In genomic region chr4:93731448-93731847, GRCh38 we compare ENCODE assay signal across 13 cellular contexts.
A peak's percentile ranks its signal among the peaks of the same experiment; 100 is the strongest.
DNase-seq lines count a peak whose midpoint lies in the region; ATAC-seq and TF ChIP-seq lines count a peak whose summit lies in the region.
"Had no signal": no experiment of that assay in that cellular context is flagged by ENCODE, and none has a peak within 500 bp of the region (broad histone marks: within the 10 kb centered on the region; RNA-seq: fewer than 3 reads in every experiment).

No MANE protein-coding gene starts in this region.

- ATAC-seq in foreskin keratinocyte = peak; percentile 61

- H3K4me1 ChIP-seq in foreskin keratinocyte = no peaks in the 10 kb centered on the region
- H3K4me1 ChIP-seq: A549 had no signal

- DNase-seq in NCI-H2171 treated with DMSO at 0.1 percent for 48 hours (lab: John Stamatoyannopoulos, UW) = peak; percentile 3
- DNase-seq in NCI-H2171 (lab: John Stamatoyannopoulos, UW) = no peak
- peak; percentile 8 for DNase-seq in NCI-H460 (ENCODE audit: extremely low read depth, low read depth)
- DNase-seq in foreskin keratinocyte = peak in 1 of 2 donors; percentile 16
- peak; percentile 41 for DNase-seq in superior temporal gyrus (ENCODE audit: extremely low spot score)
- DNase-seq in T-helper 1 cell = no peak
- no peak for DNase-seq in stimulated activated CD4-positive, alpha-beta T cell treated with anti-CD3 and anti-CD28 coated beads, Interleukin-12 subunit alpha, Interleukin-12 subunit beta, amount 100 ng/mL, for 4 hours
- DNase-seq in DMS79 treated with DMSO at 0.1 percent for 48 hours (lab: John Stamatoyannopoulos, UW) = no peak
- DNase-seq: activated CD8-positive, alpha-beta memory T cell treated with anti-CD3 and anti-CD28 coated beads for 24 hours; DMS153; MM.1S; NCI-H524 treated with DMSO at 0.1 percent for 48 hours had no signal

- no peaks in the 10 kb centered on the region for H3K27me3 ChIP-seq in foreskin keratinocyte

- H3K27ac ChIP-seq in foreskin keratinocyte = no peak overlapping the region
- H3K27ac ChIP-seq: A549 had no signal

- no peak for TF ChIP-seq CTCF in foreskin keratinocyte (conservative IDR thresholded peaks at IDR 0.05)

Comparison
In these comparisons a context has a peak if more than half of its experiments do, and no peak if none do; other contexts are left out.
1. DNase-seq: peak in NCI-H2171 treated with DMSO at 0.1 percent for 48 hours (single experiment), NCI-H460 (single experiment) and superior temporal gyrus (single experiment); none in NCI-H2171 (single experiment), T-helper 1 cell (0 of 5), stimulated activated CD4-positive, alpha-beta T cell treated with anti-CD3 and anti-CD28 coated beads, Interleukin-12 subunit alpha, Interleukin-12 subunit beta, amount 100 ng/mL, for 4 hours (single experiment) and DMS79 treated with DMSO at 0.1 percent for 48 hours (single experiment).